Comparison of ENCODE assay signal across 15 cellular contexts in genomic region chr1:115142616-115143015, GRCh38. TPM values are rescaled to one million over a fixed set of nuclear protein-coding genes. Genes with fewer than 3 reads are reported as not detected.
DNase-seq lines count a peak whose midpoint lies in the region; ATAC-seq and TF ChIP-seq lines count a peak whose summit lies in the region.
"Had no signal": no experiment of that assay in that cellular context is flagged by ENCODE, and none has a peak within 500 bp of the region (broad histone marks: within the 10 kb centered on the region; RNA-seq: fewer than 3 reads in every experiment).

No MANE protein-coding gene starts in this region.

- peak; percentile 60 to 70 for ATAC-seq in right cardiac atrium
- ATAC-seq in GM18907 (IDR thresholded peaks at IDR 0.05; ENCODE audit: unreplicated experiment): no peak
- no peak for ATAC-seq in GM18520 (IDR thresholded peaks at IDR 0.05; ENCODE audit: unreplicated experiment)
- ATAC-seq: activated CD4-positive, CD25-positive, alpha-beta regulatory T cell treated with anti-CD3 and anti-CD28 coated beads, Interleukin-2, amount 50 U/mL, for 24 hours; activated naive CD8-positive, alpha-beta T cell treated with anti-CD3 and anti-CD28 coated beads, Interleukin-2, amount 50 U/mL, for 24 hours; gastrocnemius medialis; psoas muscle had no signal

- H3F3A ChIP-seq in GM23248 (ENCODE audit: insufficient read depth): no peaks in the 10 kb centered on the region

- H2AFZ ChIP-seq in GM23248: 0 out of 2 replicates have a peak overlapping the region, but pooled peaks have one; percentile 43

- H3K9me3 ChIP-seq in GM23248 (ENCODE audit: low read depth) (no peaks in the 10 kb centered on the region), right cardiac atrium (ENCODE audit: control insufficient read depth, low read length) (no peaks in the 10 kb centered on the region)
- H3K9me3 ChIP-seq: gastrocnemius medialis, psoas muscle, transverse colon had no signal

- WGBS in GM23248 (ENCODE audit: low coverage in 1 of 2, low lambda C conversion rate in 2 of 2, missing lambda C conversion rate in 2 of 2), 2 experiments: 97 to 98% methylated on average over 3 of the region's 3 CpGs
- WGBS in right cardiac atrium: 23% methylated on average over 3 of the region's 3 CpGs

- no peak overlapping the region for H3K4me3 ChIP-seq in AG04449 (ENCODE audit: low read depth, low read length)
- no peak overlapping the region for H3K4me3 ChIP-seq in GM23248
- no peak overlapping the region for H3K4me3 ChIP-seq in cardiac fibroblast (replicated peaks in 1 of 2; ENCODE audit: low read depth in 2 of 2, low read length in 2 of 2)
- no peak overlapping the region for H3K4me3 ChIP-seq in right cardiac atrium (ENCODE audit: low read length)
- H3K4me3 ChIP-seq: gastrocnemius medialis, psoas muscle, transverse colon had no signal

- CTCF ChIA-PET in AG04449 (lab: Yijun Ruan, JAX): interaction anchor here (0.6 to 10.2 kb wide), 34 partner anchors 13 to 532 kb away, joined by 3 to 199 read pairs (median 4); no protein-coding TSS in a partner anchor
- CTCF ChIA-PET in GM10248 (lab: Yijun Ruan, JAX): interaction anchor here (1.5 to 8.4 kb wide), 3 partner anchors 21 to 453 kb away, joined by 4 to 124 read pairs (median 12); no protein-coding TSS in a partner anchor

- POLR2A ChIA-PET in AG04449 (lab: Yijun Ruan, JAX) (interaction anchor here (0.7 to 2.1 kb wide), 4 partner anchors 37 to 195 kb away, joined by 3 to 9 read pairs (median 4); partner anchors contain the start of gene NGF), GM10248 (lab: Yijun Ruan, JAX) (no interaction called here)

- H3K4me2 ChIP-seq in GM23248 (ENCODE audit: unreplicated experiment): no peak overlapping the region

- in situ Hi-C loops in GM23248 (cut with MboI): loop anchor here (10.0 kb wide), 2 partner anchors 322 to 452 kb away; no protein-coding TSS in a partner anchor

- H4K20me1 ChIP-seq in GM23248 (ENCODE audit: insufficient read depth): no peaks in the 10 kb centered on the region

- no peaks in the 10 kb centered on the region for H3K9me2 ChIP-seq in GM23248 (ENCODE audit: insufficient read depth)

- intact Hi-C loops in right cardiac atrium (cut with DNase I): loop anchor here in 1 of 4 donors (10.0 kb wide), 1 partner anchor 72 kb away; no protein-coding TSS in a partner anchor

- H3K27me3 ChIP-seq in GM23248 (replicated peaks; ENCODE audit: insufficient read depth): no peaks in the 10 kb centered on the region
- no peaks in the 10 kb centered on the region for H3K27me3 ChIP-seq in right cardiac atrium (ENCODE audit: control insufficient read depth, insufficient read depth)

- DNase-seq in AG04449 (ENCODE audit: low read depth, low spot score) (no peak), GM23248 (no peak), cardiac fibroblast (ENCODE audit: low read depth in 2 of 2) (peak; percentile 23 to 67), right cardiac atrium (peak; percentile 23 to 78 (median 65)), GM10248 (ENCODE audit: extremely low spot score) (no peak)
- no peak for DNase-seq in stimulated activated naive CD4-positive, alpha-beta T cell treated with Interleukin-2 at 50 U/mL for 16 hours (lab: John Stamatoyannopoulos, UW)
- DNase-seq: activated naive CD8-positive, alpha-beta T cell treated with anti-CD3 and anti-CD28 coated beads, Interleukin-2, amount 50 U/mL, for 24 hours; dermis blood vessel endothelial cell; gastrocnemius medialis; NCI-H226; psoas muscle; transverse colon had no signal

- H3K9ac ChIP-seq in GM23248: no peak overlapping the region

- no peaks in the 10 kb centered on the region for H3K79me2 ChIP-seq in GM23248 (ENCODE audit: insufficient read depth)

- peaks cover 10% of the 10 kb centered on the region for H3K4me1 ChIP-seq in GM23248 (ENCODE audit: insufficient read depth)
- peaks cover 9% of the 10 kb centered on the region for H3K4me1 ChIP-seq in right cardiac atrium (ENCODE audit: control insufficient read depth, insufficient read depth, low read length)
- H3K4me1 ChIP-seq: psoas muscle had no signal

- peak; percentile 10 for TF ChIP-seq CTCF in AG04449 (IDR thresholded peaks at IDR 0.05; ENCODE audit: insufficient read depth, low read length, missing control alignments)
- TF ChIP-seq CTCF in cardiac fibroblast (IDR thresholded peaks at IDR 0.05; ENCODE audit: low read depth, low read length): peak; percentile 12
- TF ChIP-seq CTCF in GM10248 (IDR thresholded peaks at IDR 0.05; ENCODE audit: control extremely low read depth, extremely low read depth, low read depth, missing control alignments): no peak

- no peaks in the 10 kb centered on the region for H3K36me3 ChIP-seq in GM23248 (ENCODE audit: low read depth)
- H3K36me3 ChIP-seq: gastrocnemius medialis, transverse colon had no signal

- H3K27ac ChIP-seq in GM23248 (no peak overlapping the region), right cardiac atrium (ENCODE audit: low read length) (peak overlapping the region; percentile 62)
- H3K27ac ChIP-seq: gastrocnemius medialis, psoas muscle, transverse colon had no signal

RNA-seq across cellular contexts. Expression of gene TSPAN2, which starts 53.3 kb away (rescaled TPM):
- total RNA-seq in GM23248 (2014; rRNA removed; shearing (Covaris generic)): 2.7 and 9.0 TPM in 2 replicates
- polyA plus RNA-seq in GM23248 (2016; fragmentation: Nextera tagmentation; extraction: Ambion mirVana) (8.1 and 10.1 TPM in 2 replicates), right cardiac atrium (6.5 TPM)
- 10 to 100 TPM in 3 of 4 donors, 1 to 10 TPM in 1; 9.5 to 17.4 (median 13.9) TPM for total RNA-seq in right cardiac atrium

Comparison
In these comparisons a context has a peak if more than half of its experiments do, and no peak if none do; other contexts are left out.
1. DNase-seq: peak in cardiac fibroblast (2 of 2) and right cardiac atrium (3 of 3); none in AG04449 (single experiment), GM23248 (single experiment), stimulated activated naive CD4-positive, alpha-beta T cell treated with Interleukin-2 at 50 U/mL for 16 hours (single experiment) and GM10248 (single experiment).
2. ATAC-seq: peak in right cardiac atrium (2 of 2); none in GM18907 (single experiment) and GM18520 (single experiment).